Comparison of ENCODE assay signal across 9 cellular contexts in the genomic region with DNA sequence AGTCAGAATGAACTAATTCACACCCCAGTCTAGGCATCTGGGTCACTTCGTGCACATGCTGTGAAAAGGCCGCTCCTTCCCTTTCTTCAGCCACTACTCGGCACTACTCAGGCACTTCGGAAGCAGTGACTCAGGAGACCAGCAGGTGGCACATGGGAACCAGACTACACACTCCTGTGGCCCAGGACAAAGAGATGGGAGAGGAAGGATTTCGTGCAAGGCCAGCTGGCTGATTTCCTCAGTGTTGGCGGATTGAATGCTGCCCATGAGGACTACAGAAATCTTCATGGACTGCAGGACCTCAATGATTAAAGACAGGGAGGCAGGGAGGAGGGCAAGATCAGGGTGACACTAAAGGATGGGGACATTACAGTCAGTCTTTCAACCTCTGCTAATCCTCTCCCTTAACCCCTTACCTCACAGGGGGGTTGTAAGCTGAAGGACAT.
A peak's percentile ranks its signal among the peaks of the same experiment; 100 is the strongest.
DNase-seq lines count a peak whose midpoint lies in the region; ATAC-seq and TF ChIP-seq lines count a peak whose summit lies in the region.
"Had no signal": no experiment of that assay in that cellular context is flagged by ENCODE, and none has a peak within 500 bp of the region (broad histone marks: within the 10 kb centered on the region; RNA-seq: fewer than 3 reads in every experiment).

No MANE protein-coding gene starts in this region.

- ATAC-seq in HG03575 (IDR thresholded peaks at IDR 0.05; ENCODE audit: extremely low read depth, insufficient number of reproducible peaks, low FRiP score, unreplicated experiment) = peak; percentile 32
- ATAC-seq in stimulated activated effector memory CD8-positive, alpha-beta T cell treated with anti-CD3 and anti-CD28 coated beads, Interleukin-12 subunit alpha, Interleukin-12 subunit beta, amount 100 ng/mL, for 72 hours = peak; percentile 78

- H2AK5ac ChIP-seq in mesendoderm (ENCODE audit: low read length) = no peak overlapping the region

- H3K27ac ChIP-seq in endodermal cell (ENCODE audit: low read depth, low read length) (no peak overlapping the region), mesendoderm (ENCODE audit: low read depth, low read length) (no peak overlapping the region)

- peak; percentile 84 for DNase-seq in Calu3
- peak; percentile 79 for DNase-seq in GM20000 (ENCODE audit: low spot score)
- peak; percentile 89 for DNase-seq in NCI-H774 (lab: John Stamatoyannopoulos, UW)
- peak; percentile 58 for DNase-seq in activated CD4-positive, alpha-beta memory T cell treated with anti-CD3 and anti-CD28 coated beads, Interleukin-2, amount 10 ng/mL, durations not matched to agents 7 days and 5 days
- peak; percentile 96 for DNase-seq in endodermal cell
- peak; percentile 94 for DNase-seq in mesendoderm
- peak; percentile 24 to 68 for DNase-seq in stimulated activated effector memory CD8-positive, alpha-beta T cell treated with anti-CD3 and anti-CD28 coated beads, Interleukin-12 subunit alpha, Interleukin-12 subunit beta, amount 100 ng/mL, for 72 hours (ENCODE audit: low spot score in 2 of 2)

- H3K4ac ChIP-seq in mesendoderm (ENCODE audit: low read depth, low read length) = no peak overlapping the region

- H2BK15ac ChIP-seq in mesendoderm (replicated peaks; ENCODE audit: low read depth) = no peak overlapping the region

- no peak overlapping the region for H4K5ac ChIP-seq in mesendoderm (ENCODE audit: low read length)

- no TSS peak for BruUV-seq in Calu3 (replicated peaks; lab: Mats Ljungman, UMichigan)

- H3K56ac ChIP-seq in mesendoderm (ENCODE audit: low read length) = peak overlapping the region; percentile 52

- peaks cover 9% of the 10 kb centered on the region for H3K36me3 Mint-ChIP-seq in Calu3 (ENCODE audit: insufficient read depth, unreplicated experiment)
- H3K36me3 Mint-ChIP-seq in activated CD4-positive, alpha-beta memory T cell treated with anti-CD3 and anti-CD28 coated beads, Interleukin-2, amount 10 ng/mL, durations not matched to agents 7 days and 5 days (ENCODE audit: low read depth) = no peaks in the 10 kb centered on the region
- H3K36me3 Mint-ChIP-seq in endodermal cell (ENCODE audit: low read depth) = no peaks in the 10 kb centered on the region
- H3K36me3 Mint-ChIP-seq in stimulated activated effector memory CD8-positive, alpha-beta T cell treated with anti-CD3 and anti-CD28 coated beads, Interleukin-12 subunit alpha, Interleukin-12 subunit beta, amount 100 ng/mL, for 72 hours = no peaks in the 10 kb centered on the region

- H3K27ac Mint-ChIP-seq in Calu3 (ENCODE audit: unreplicated experiment) (no peak overlapping the region), endodermal cell (peak overlapping the region; percentile 60)
- H3K27ac Mint-ChIP-seq in activated CD4-positive, alpha-beta memory T cell treated with anti-CD3 and anti-CD28 coated beads, Interleukin-2, amount 10 ng/mL, durations not matched to agents 7 days and 5 days = no peak overlapping the region
- H3K27ac Mint-ChIP-seq in stimulated activated effector memory CD8-positive, alpha-beta T cell treated with anti-CD3 and anti-CD28 coated beads, Interleukin-12 subunit alpha, Interleukin-12 subunit beta, amount 100 ng/mL, for 72 hours = no peak overlapping the region

- no peaks in the 10 kb centered on the region for H3K27me3 ChIP-seq in endodermal cell (ENCODE audit: control insufficient read depth, insufficient read depth, low read length, poor library complexity, severe bottlenecking)
- H3K27me3 ChIP-seq in mesendoderm (ENCODE audit: insufficient read depth, low read length, poor library complexity) = no peaks in the 10 kb centered on the region

- TF ChIP-seq CTCF in Calu3 (IDR thresholded peaks at IDR 0.05; ENCODE audit: unreplicated experiment) = peak; percentile 52
- peak; percentile 87 for TF ChIP-seq CTCF in GM20000 (IDR thresholded peaks at IDR 0.05; ENCODE audit: extremely low read depth, missing control alignments)
- TF ChIP-seq CTCF in endodermal cell (conservative IDR thresholded peaks at IDR 0.05) = peak; percentile 93

- H3K4me1 ChIP-seq in endodermal cell (ENCODE audit: control insufficient read depth, insufficient read depth, low read length) = peaks cover 11% of the 10 kb centered on the region
- peaks cover 2% of the 10 kb centered on the region for H3K4me1 ChIP-seq in mesendoderm (ENCODE audit: control insufficient read depth, low read depth, low read length)

- CTCF ChIA-PET in Calu3 (lab: Charles Lee) = interaction anchor here (0.6 to 1.3 kb wide), 4 partner anchors 14 to 563 kb away, joined by 3 to 10 read pairs (median 4); no protein-coding TSS in a partner anchor
- CTCF ChIA-PET in activated CD4-positive, alpha-beta memory T cell treated with anti-CD3 and anti-CD28 coated beads, Interleukin-2, amount 10 ng/mL, durations not matched to agents 7 days and 5 days (lab: Charles Lee) = interaction anchor here (0.6 to 1.4 kb wide), 8 partner anchors 9 to 941 kb away, joined by 3 to 9 read pairs (median 4); no protein-coding TSS in a partner anchor

- H3K36me3 ChIP-seq in endodermal cell (ENCODE audit: control insufficient read depth, insufficient read depth, low read length) (no peaks in the 10 kb centered on the region), mesendoderm (ENCODE audit: control insufficient read depth, insufficient read depth, low read length) (no peaks in the 10 kb centered on the region)

- no peaks in the 10 kb centered on the region for H3K79me2 ChIP-seq in mesendoderm (ENCODE audit: control insufficient read depth, insufficient read depth, low read length)

- intact Hi-C loops in Calu3 (cut with micrococcal nuclease; ENCODE audit: unreplicated experiment) = loop anchor here (1.0 to 5.0 kb wide), 7 partner anchors 77 to 941 kb away; no protein-coding TSS in a partner anchor

- no peaks in the 10 kb centered on the region for H3K79me1 ChIP-seq in mesendoderm (ENCODE audit: low read length)

- WGBS in endodermal cell (ENCODE audit: insufficient coverage in 1 of 2, insufficient read length in 1 of 2), 2 experiments = 23 to 44% methylated on average over 2 to 6 of the region's 6 CpGs
- WGBS in mesendoderm (ENCODE audit: extremely low coverage, insufficient coverage, low lambda C conversion rate) = no CpG with 5 or more reads among the region's 6 CpGs

- no peaks in the 10 kb centered on the region for H3K27me3 Mint-ChIP-seq in Calu3 (ENCODE audit: unreplicated experiment)
- no peaks in the 10 kb centered on the region for H3K27me3 Mint-ChIP-seq in activated CD4-positive, alpha-beta memory T cell treated with anti-CD3 and anti-CD28 coated beads, Interleukin-2, amount 10 ng/mL, durations not matched to agents 7 days and 5 days
- H3K27me3 Mint-ChIP-seq in endodermal cell (ENCODE audit: insufficient read depth) = no peaks in the 10 kb centered on the region
- H3K27me3 Mint-ChIP-seq: central memory CD8-positive, alpha-beta T cell had no signal

- no peak overlapping the region for H4K8ac ChIP-seq in mesendoderm (ENCODE audit: low read depth, low read length)

- H3K23ac ChIP-seq in mesendoderm (ENCODE audit: low read length) = no peak overlapping the region

- no peak overlapping the region for H2BK5ac ChIP-seq in mesendoderm (ENCODE audit: low read length)

- H3K4me3 ChIP-seq in endodermal cell (ENCODE audit: low read length) = no peak overlapping the region
- no peak overlapping the region for H3K4me3 ChIP-seq in mesendoderm (ENCODE audit: low read length)

- H3K18ac ChIP-seq in mesendoderm (ENCODE audit: low read length) = no peak overlapping the region

- H3K4me1 Mint-ChIP-seq in Calu3 (ENCODE audit: low read depth, unreplicated experiment) (peaks cover 22% of the 10 kb centered on the region), endodermal cell (peaks cover 37% of the 10 kb centered on the region)
- peaks cover 4% of the 10 kb centered on the region for H3K4me1 Mint-ChIP-seq in activated CD4-positive, alpha-beta memory T cell treated with anti-CD3 and anti-CD28 coated beads, Interleukin-2, amount 10 ng/mL, durations not matched to agents 7 days and 5 days
- peaks cover 23% of the 10 kb centered on the region for H3K4me1 Mint-ChIP-seq in stimulated activated effector memory CD8-positive, alpha-beta T cell treated with anti-CD3 and anti-CD28 coated beads, Interleukin-12 subunit alpha, Interleukin-12 subunit beta, amount 100 ng/mL, for 72 hours

- no peaks in the 10 kb centered on the region for H3K9me3 ChIP-seq in endodermal cell (ENCODE audit: control insufficient read depth, low read length)

- H3K4me3 Mint-ChIP-seq in Calu3 (ENCODE audit: low read depth, unreplicated experiment) (no peak overlapping the region), endodermal cell (no peak overlapping the region)
- no peak overlapping the region for H3K4me3 Mint-ChIP-seq in activated CD4-positive, alpha-beta memory T cell treated with anti-CD3 and anti-CD28 coated beads, Interleukin-2, amount 10 ng/mL, durations not matched to agents 7 days and 5 days
- H3K4me3 Mint-ChIP-seq in stimulated activated effector memory CD8-positive, alpha-beta T cell treated with anti-CD3 and anti-CD28 coated beads, Interleukin-12 subunit alpha, Interleukin-12 subunit beta, amount 100 ng/mL, for 72 hours = no peak overlapping the region
- H3K4me3 Mint-ChIP-seq: central memory CD8-positive, alpha-beta T cell had no signal

- H3K9me3 Mint-ChIP-seq in Calu3 (ENCODE audit: low read depth, unreplicated experiment) (no peaks in the 10 kb centered on the region), endodermal cell (no peaks in the 10 kb centered on the region)
- H3K9me3 Mint-ChIP-seq in activated CD4-positive, alpha-beta memory T cell treated with anti-CD3 and anti-CD28 coated beads, Interleukin-2, amount 10 ng/mL, durations not matched to agents 7 days and 5 days = no peaks in the 10 kb centered on the region
- H3K9me3 Mint-ChIP-seq in stimulated activated effector memory CD8-positive, alpha-beta T cell treated with anti-CD3 and anti-CD28 coated beads, Interleukin-12 subunit alpha, Interleukin-12 subunit beta, amount 100 ng/mL, for 72 hours = no peaks in the 10 kb centered on the region
- H3K9me3 Mint-ChIP-seq: central memory CD8-positive, alpha-beta T cell had no signal

- H2BK120ac ChIP-seq in mesendoderm (ENCODE audit: low read depth, low read length) = no peak overlapping the region

- POLR2A ChIA-PET in activated CD4-positive, alpha-beta memory T cell treated with anti-CD3 and anti-CD28 coated beads, Interleukin-2, amount 10 ng/mL, durations not matched to agents 7 days and 5 days (lab: Charles Lee) = no interaction called here

- H3K4me2 ChIP-seq in mesendoderm (ENCODE audit: low read length) = no peak overlapping the region

- H3K9ac ChIP-seq in endodermal cell (ENCODE audit: extremely low read depth, low read length, poor library complexity, severe bottlenecking) (no peak overlapping the region), mesendoderm (ENCODE audit: low read length) (peak overlapping the region; percentile 17)

Comparison
In these comparisons a context has a peak if more than half of its experiments do, and no peak if none do; other contexts are left out.
1. DNase-seq: peak in every context shown above with its lines; median percentile 96 in endodermal cell; 94 in mesendoderm; 89 in NCI-H774; 84 in Calu3; 79 in GM20000; 58 in activated CD4-positive, alpha-beta memory T cell treated with anti-CD3 and anti-CD28 coated beads, Interleukin-2, amount 10 ng/mL, durations not matched to agents 7 days and 5 days; 46 in stimulated activated effector memory CD8-positive, alpha-beta T cell treated with anti-CD3 and anti-CD28 coated beads, Interleukin-12 subunit alpha, Interleukin-12 subunit beta, amount 100 ng/mL, for 72 hours.